ENCODE assay signal across 17 cellular contexts in the genomic region with DNA sequence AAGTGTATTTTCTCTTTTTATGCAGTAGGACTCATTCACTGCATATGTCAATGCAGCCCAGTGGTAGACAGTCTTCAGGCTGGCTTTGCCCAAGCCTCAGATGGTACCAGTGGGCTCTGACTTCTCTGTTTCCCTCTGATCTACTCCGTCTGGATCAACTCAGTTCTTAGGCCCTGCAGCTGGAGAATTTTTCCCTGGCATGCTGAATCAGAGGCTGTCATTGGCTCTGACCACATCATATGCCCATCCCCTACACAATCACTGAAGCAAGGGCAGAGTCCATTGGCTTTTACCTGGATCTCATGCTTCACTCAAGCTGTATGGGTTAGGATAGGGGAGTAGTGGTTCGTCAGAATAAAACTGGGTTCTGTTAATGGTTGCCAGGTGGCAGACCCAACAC. TPM values are rescaled to one million over a fixed set of nuclear protein-coding genes. Genes with fewer than 3 reads are reported as not detected.
DNase-seq lines count a peak whose midpoint lies in the region; ATAC-seq and TF ChIP-seq lines count a peak whose summit lies in the region.
"Had no signal": no experiment of that assay in that cellular context is flagged by ENCODE, and none has a peak within 500 bp of the region (broad histone marks: within the 10 kb centered on the region; RNA-seq: fewer than 3 reads in every experiment).

No MANE protein-coding gene starts in this region.

- H3K27ac Mint-ChIP-seq in Caco-2 (ENCODE audit: unreplicated experiment): peak overlapping the region; percentile 34
- H3K27ac Mint-ChIP-seq: activated naive CD8-positive, alpha-beta T cell had no signal

- H3K36me3 Mint-ChIP-seq in Caco-2 (ENCODE audit: insufficient read depth, unreplicated experiment): peaks cover 5% of the 10 kb centered on the region

- no peaks in the 10 kb centered on the region; the same call in 1 of the 2 replicates for H3K9me3 ChIP-seq in Caco-2
- H3K9me3 ChIP-seq: HAP-1 had no signal

- no peaks in the 10 kb centered on the region for H3K9me3 Mint-ChIP-seq in Caco-2 (ENCODE audit: unreplicated experiment)

- no peaks in the 10 kb centered on the region for H3K27me3 ChIP-seq in Caco-2 (replicated peaks; ENCODE audit: control insufficient read depth, insufficient read depth, low read length)

- H3K4me1 Mint-ChIP-seq in Caco-2 (ENCODE audit: low read depth, unreplicated experiment): peaks cover 17% of the 10 kb centered on the region

- intact Hi-C loops in Caco-2 (cut with micrococcal nuclease; ENCODE audit: unreplicated experiment) (loop anchor here (10.0 kb wide), 1 partner anchor 49 kb away; no protein-coding TSS in a partner anchor), sciatic nerve (cut with DNase I) (no loop called here)

- H3K36me3 ChIP-seq in Caco-2 (ENCODE audit: control insufficient read depth, insufficient read depth, low read length): no peaks in the 10 kb centered on the region
- H3K36me3 ChIP-seq: HAP-1 had no signal

- ATAC-seq in sciatic nerve (peak; percentile 29), HG03521 (IDR thresholded peaks at IDR 0.05; ENCODE audit: unreplicated experiment) (no peak)

- H3K4me3 ChIP-seq in Caco-2 (ENCODE audit: low read depth, low read length): no peak overlapping the region
- H3K4me3 ChIP-seq: HAP-1 had no signal

- H3K27ac ChIP-seq in caudate nucleus (ENCODE audit: low read depth, low read length): peak overlapping the region; percentile 36
- H3K27ac ChIP-seq: C4-2B, parathyroid adenoma had no signal

- H3K4me1 ChIP-seq in Caco-2: peaks cover 19% of the 10 kb centered on the region; the same call in 1 of the 2 replicates
- H3K4me1 ChIP-seq: HAP-1, parathyroid adenoma had no signal

- POLR2A ChIA-PET in Caco-2 (lab: Charles Lee): no interaction called here

- TSS peak; percentile 74 for BruUV-seq in Caco-2 (replicated peaks; lab: Mats Ljungman, UMichigan)

- TF ChIP-seq CTCF in Caco-2 (IDR thresholded peaks at IDR 0.05; ENCODE audit: insufficient read depth in 1 of 2, low read depth in 1 of 2, low read length in 1 of 2, severe bottlenecking in 1 of 2, unreplicated experiment in 1 of 2): no peak

- DNase-seq in Caco-2 (no peak), LoVo (ENCODE audit: low spot score) (peak; percentile 19), caudate nucleus (lab: John Stamatoyannopoulos, UW) (no peak), sciatic nerve (ENCODE audit: low spot score) (no peak), NCI-H1436 (lab: John Stamatoyannopoulos, UW) (no peak), NCI-H524 (lab: John Stamatoyannopoulos, UW) (no peak), globus pallidus (ENCODE audit: low spot score) (no peak)
- DNase-seq: DND-41; erythroblast; NCI-H1436 treated with DMSO at 0.1 percent for 48 hours; Right ventricle myocardium superior; stimulated activated CD8-positive, alpha-beta memory T cell treated with anti-CD3 and anti-CD28 coated beads, Interleukin-4, amount 100 ng/mL, for 48 hours had no signal

- CTCF ChIA-PET in Caco-2 (lab: Charles Lee): interaction anchor here (1.5 kb wide), 1 partner anchor 82 kb away, joined by 5 read pairs; no protein-coding TSS in a partner anchor

- H3K4me3 Mint-ChIP-seq in Caco-2 (ENCODE audit: unreplicated experiment): no peak overlapping the region
- H3K4me3 Mint-ChIP-seq: activated naive CD8-positive, alpha-beta T cell had no signal

- no peaks in the 10 kb centered on the region for H3K27me3 Mint-ChIP-seq in Caco-2 (ENCODE audit: insufficient read depth, unreplicated experiment)
- H3K27me3 Mint-ChIP-seq: activated naive CD8-positive, alpha-beta T cell had no signal

RNA-seq across cellular contexts. Expression of a gene that starts 57.8 kb away (rescaled TPM):
- total RNA-seq in Caco-2 (2022) (21.0 and 31.8 TPM in 2 replicates), sciatic nerve (39.2 TPM)
